In genomic region chr14:93510030-93510429, GRCh38 we compare ENCODE assay signal across 14 cellular contexts.
DNase-seq lines count a peak whose midpoint lies in the region; ATAC-seq and TF ChIP-seq lines count a peak whose summit lies in the region.
"Had no signal": no experiment of that assay in that cellular context is flagged by ENCODE, and none has a peak within 500 bp of the region (broad histone marks: within the 10 kb centered on the region; RNA-seq: fewer than 3 reads in every experiment).

No MANE protein-coding gene starts in this region.

- peaks cover 22% of the 10 kb centered on the region for H3K4me1 Mint-ChIP-seq in dendritic cell treated with granulocyte-macrophage colony-stimulating factor and Interleukin-4, amounts not matched to agents 40 ng/mL and 50 ng/mL, for 4 days (ENCODE audit: low read depth)
- H3K4me1 Mint-ChIP-seq in memory B cell (peaks cover 14% of the 10 kb centered on the region), glutamatergic neuron (ENCODE audit: low read depth, unreplicated experiment) (no peaks in the 10 kb centered on the region)

- peak overlapping the region; percentile 50 for H3K27ac Mint-ChIP-seq in dendritic cell treated with granulocyte-macrophage colony-stimulating factor and Interleukin-4, amounts not matched to agents 40 ng/mL and 50 ng/mL, for 4 days
- no peak overlapping the region for H3K27ac Mint-ChIP-seq in memory B cell
- no peak overlapping the region for H3K27ac Mint-ChIP-seq in glutamatergic neuron (ENCODE audit: unreplicated experiment)
- H3K27ac Mint-ChIP-seq: CD8-positive, alpha-beta T cell had no signal

- peak; percentile 32 for DNase-seq in CD1c-positive myeloid dendritic cell (ENCODE audit: extremely low spot score)
- DNase-seq in MV-4-11 (lab: John Stamatoyannopoulos, UW), result peak; percentile 73
- DNase-seq in memory B cell (ENCODE audit: low spot score in 2 of 2), result no peak
- no peak for DNase-seq in A172 (ENCODE audit: low spot score)
- DNase-seq in glutamatergic neuron, result no peak
- no peak for DNase-seq in NCI-H2227 (lab: John Stamatoyannopoulos, UW; ENCODE audit: unreplicated experiment)
- DNase-seq: Calu3; CD8-positive, alpha-beta T cell; DMS79 treated with DMSO at 0.1 percent for 48 hours; GF-D8; IMR-90 had no signal

- H3K27me3 Mint-ChIP-seq in dendritic cell treated with granulocyte-macrophage colony-stimulating factor and Interleukin-4, amounts not matched to agents 40 ng/mL and 50 ng/mL, for 4 days, result peaks cover 22% of the 10 kb centered on the region
- H3K27me3 Mint-ChIP-seq in memory B cell, result peaks cover 1% of the 10 kb centered on the region
- H3K27me3 Mint-ChIP-seq in glutamatergic neuron (ENCODE audit: unreplicated experiment), result no peaks in the 10 kb centered on the region

- no peak for TF ChIP-seq CTCF in glutamatergic neuron (IDR thresholded peaks at IDR 0.05; ENCODE audit: partially characterized antibody, unreplicated experiment)

- no peaks in the 10 kb centered on the region for H3K9me3 Mint-ChIP-seq in dendritic cell treated with granulocyte-macrophage colony-stimulating factor and Interleukin-4, amounts not matched to agents 40 ng/mL and 50 ng/mL, for 4 days
- H3K9me3 Mint-ChIP-seq in memory B cell, result peaks cover 2% of the 10 kb centered on the region
- no peaks in the 10 kb centered on the region for H3K9me3 Mint-ChIP-seq in glutamatergic neuron (ENCODE audit: unreplicated experiment)
- H3K9me3 Mint-ChIP-seq: CD8-positive, alpha-beta T cell had no signal

- intact Hi-C loops in dendritic cell treated with granulocyte-macrophage colony-stimulating factor and Interleukin-4, amounts not matched to agents 40 ng/mL and 50 ng/mL, for 4 days (cut with micrococcal nuclease), result no loop called here

- peak; percentile 31 for ATAC-seq in memory B cell (ENCODE audit: low read depth)
- ATAC-seq: CD8-positive, alpha-beta T cell; K562 had no signal

- H3K4me3 Mint-ChIP-seq in dendritic cell treated with granulocyte-macrophage colony-stimulating factor and Interleukin-4, amounts not matched to agents 40 ng/mL and 50 ng/mL, for 4 days, result peak overlapping the region; percentile 30
- no peak overlapping the region for H3K4me3 Mint-ChIP-seq in memory B cell
- no peak overlapping the region for H3K4me3 Mint-ChIP-seq in glutamatergic neuron (ENCODE audit: unreplicated experiment)
- H3K4me3 Mint-ChIP-seq: CD14-positive monocyte; CD8-positive, alpha-beta T cell had no signal

- no peaks in the 10 kb centered on the region for H3K36me3 Mint-ChIP-seq in dendritic cell treated with granulocyte-macrophage colony-stimulating factor and Interleukin-4, amounts not matched to agents 40 ng/mL and 50 ng/mL, for 4 days (ENCODE audit: low read depth)
- H3K36me3 Mint-ChIP-seq in memory B cell (no peaks in the 10 kb centered on the region), glutamatergic neuron (ENCODE audit: unreplicated experiment) (peaks cover 4% of the 10 kb centered on the region)
- H3K36me3 Mint-ChIP-seq: CD14-positive monocyte; CD8-positive, alpha-beta T cell had no signal

Comparison
In these comparisons a context has a peak if more than half of its experiments do, and no peak if none do; other contexts are left out.
1. DNase-seq: peak in CD1c-positive myeloid dendritic cell (single experiment) and MV-4-11 (single experiment); none in memory B cell (0 of 2), A172 (single experiment), glutamatergic neuron (single experiment) and NCI-H2227 (single experiment).